11 cellular contexts compared by ENCODE assay signal in genomic region chr20:49282584-49283171, GRCh38. TPM values are rescaled to one million over a fixed set of nuclear protein-coding genes. Genes with fewer than 3 reads are reported as not detected.
DNase-seq lines count a peak whose midpoint lies in the region; ATAC-seq and TF ChIP-seq lines count a peak whose summit lies in the region.
"Had no signal": no experiment of that assay in that cellular context is flagged by ENCODE, and none has a peak within 500 bp of the region (broad histone marks: within the 10 kb centered on the region; RNA-seq: fewer than 3 reads in every experiment).

No MANE protein-coding gene starts in this region.

- H2AFZ ChIP-seq in fibroblast of lung (ENCODE audit: low read length), result no peak overlapping the region

- peaks cover 77% of the 10 kb centered on the region for H3K9me3 ChIP-seq in T-helper 17 cell (ENCODE audit: control insufficient read depth, low read length, poor library complexity, severe bottlenecking)
- peaks cover 16% of the 10 kb centered on the region for H3K9me3 ChIP-seq in fibroblast of lung (ENCODE audit: control insufficient read depth, insufficient read depth, low read depth, low read length)

- intact Hi-C loops in activated naive CD4-positive, alpha-beta T cell treated with anti-CD3 and anti-CD28 coated beads for 36 hours (cut with micrococcal nuclease), result no loop called here

- no peak for TF ChIP-seq CTCF in fibroblast of lung (conservative IDR thresholded peaks at IDR 0.05 in 1 of 2, IDR thresholded peaks at IDR 0.05 in 1 of 2; ENCODE audit: low read depth in 1 of 2, low read length in 2 of 2)

- H3K36me3 Mint-ChIP-seq in activated naive CD4-positive, alpha-beta T cell treated with anti-CD3 and anti-CD28 coated beads for 36 hours (ENCODE audit: low read depth), result peaks cover 94% of the 10 kb centered on the region
- peaks cover 36% of the 10 kb centered on the region for H3K36me3 Mint-ChIP-seq in T-helper 17 cell (ENCODE audit: low read depth)
- H3K36me3 Mint-ChIP-seq in stimulated activated naive B cell treated with anti-CD40 and anti-IgM and Interleukin-4, amounts not matched to agents 10 μg/mL and 1 μg/mL and 100 μg/mL, for 72 hours, result peaks cover 94 to 97% of the 10 kb centered on the region in 2 donors

- H3K27me3 ChIP-seq in fibroblast of lung (ENCODE audit: control insufficient read depth, insufficient read depth, low read length), result no peaks in the 10 kb centered on the region
- H3K27me3 ChIP-seq: vagina had no signal

- H3K27ac ChIP-seq in fibroblast of lung (ENCODE audit: insufficient read depth, low read length), result no peak overlapping the region
- H3K27ac ChIP-seq: vagina had no signal

- peak overlapping the region; percentile 90 for H3K27ac Mint-ChIP-seq in activated naive CD4-positive, alpha-beta T cell treated with anti-CD3 and anti-CD28 coated beads for 36 hours
- peak overlapping the region; percentile 97 for H3K27ac Mint-ChIP-seq in T-helper 17 cell
- peak overlapping the region; percentile 99 for H3K27ac Mint-ChIP-seq in stimulated activated naive B cell treated with anti-CD40 and anti-IgM and Interleukin-4, amounts not matched to agents 10 μg/mL and 1 μg/mL and 100 μg/mL, for 72 hours

- peak overlapping the region in 3 of 4 experiments; percentile 15 to 100 (median 96) for H3K4me3 ChIP-seq in fibroblast of lung (replicated peaks in 1 of 4; ENCODE audit: control extremely low read depth in 1 of 4, insufficient read depth in 1 of 4, low read depth in 3 of 4, low read length in 4 of 4)
- H3K4me3 ChIP-seq: vagina had no signal

- no peak for ATAC-seq in T-helper 17 cell
- no peak for ATAC-seq in stimulated activated naive B cell treated with anti-CD40 and anti-IgM and Interleukin-4, amounts not matched to agents 10 μg/mL and 1 μg/mL and 100 μg/mL, for 72 hours (replicated peaks)
- no peak for ATAC-seq in HG03521 (IDR thresholded peaks at IDR 0.05; ENCODE audit: unreplicated experiment)
- ATAC-seq in HG03439 (IDR thresholded peaks at IDR 0.05; ENCODE audit: unreplicated experiment), result no peak

- H3K4me1 Mint-ChIP-seq in activated naive CD4-positive, alpha-beta T cell treated with anti-CD3 and anti-CD28 coated beads for 36 hours (ENCODE audit: low read depth), result peaks cover 75% of the 10 kb centered on the region
- H3K4me1 Mint-ChIP-seq in T-helper 17 cell, result peaks cover 31% of the 10 kb centered on the region
- peaks cover 70 to 81% of the 10 kb centered on the region in 2 donors for H3K4me1 Mint-ChIP-seq in stimulated activated naive B cell treated with anti-CD40 and anti-IgM and Interleukin-4, amounts not matched to agents 10 μg/mL and 1 μg/mL and 100 μg/mL, for 72 hours

- peak overlapping the region; percentile 99 for H3K4me3 Mint-ChIP-seq in activated naive CD4-positive, alpha-beta T cell treated with anti-CD3 and anti-CD28 coated beads for 36 hours
- H3K4me3 Mint-ChIP-seq in T-helper 17 cell, result peak overlapping the region; percentile 1
- H3K4me3 Mint-ChIP-seq in stimulated activated naive B cell treated with anti-CD40 and anti-IgM and Interleukin-4, amounts not matched to agents 10 μg/mL and 1 μg/mL and 100 μg/mL, for 72 hours, result peak overlapping the region; percentile 92 to 95

- H3K9ac ChIP-seq in fibroblast of lung (ENCODE audit: insufficient read depth, low read length), result no peak overlapping the region

- H3K79me2 ChIP-seq in fibroblast of lung (ENCODE audit: control insufficient read depth, insufficient read depth, low read length), result peaks cover 88% of the 10 kb centered on the region

- peaks cover 10% of the 10 kb centered on the region for H4K20me1 ChIP-seq in fibroblast of lung (ENCODE audit: control insufficient read depth, extremely low read depth, insufficient read depth, low read length)

- peaks cover 20% of the 10 kb centered on the region for H3K9me3 Mint-ChIP-seq in activated naive CD4-positive, alpha-beta T cell treated with anti-CD3 and anti-CD28 coated beads for 36 hours
- H3K9me3 Mint-ChIP-seq in stimulated activated naive B cell treated with anti-CD40 and anti-IgM and Interleukin-4, amounts not matched to agents 10 μg/mL and 1 μg/mL and 100 μg/mL, for 72 hours, result peaks cover 47 to 58% of the 10 kb centered on the region in 2 donors

- CTCF ChIA-PET in activated naive CD4-positive, alpha-beta T cell treated with anti-CD3 and anti-CD28 coated beads for 36 hours (lab: Charles Lee), result interaction anchor here (1.3 kb wide), 1 partner anchor 98 kb away, joined by 3 read pairs; no protein-coding TSS in a partner anchor

- peaks cover 56% of the 10 kb centered on the region for H3K36me3 ChIP-seq in fibroblast of lung (ENCODE audit: control insufficient read depth, insufficient read depth, low read length)

- H3K4me1 ChIP-seq in fibroblast of lung (ENCODE audit: control insufficient read depth, extremely low read depth, insufficient read depth, low read length), result peaks cover 1% of the 10 kb centered on the region

- no peaks in the 10 kb centered on the region for H3K27me3 Mint-ChIP-seq in activated naive CD4-positive, alpha-beta T cell treated with anti-CD3 and anti-CD28 coated beads for 36 hours (ENCODE audit: low read depth)
- H3K27me3 Mint-ChIP-seq in T-helper 17 cell, result no peaks in the 10 kb centered on the region
- peaks cover 0 to 5% of the 10 kb centered on the region in 2 donors for H3K27me3 Mint-ChIP-seq in stimulated activated naive B cell treated with anti-CD40 and anti-IgM and Interleukin-4, amounts not matched to agents 10 μg/mL and 1 μg/mL and 100 μg/mL, for 72 hours

- peak overlapping the region; percentile 48 for H3K4me2 ChIP-seq in fibroblast of lung (ENCODE audit: extremely low read depth, insufficient read depth, low read length)

- no peak for DNase-seq in activated naive CD4-positive, alpha-beta T cell treated with anti-CD3 and anti-CD28 coated beads for 36 hours
- no peak for DNase-seq in activated naive CD4-positive, alpha-beta T cell treated with anti-CD3 and anti-CD28 coated beads, Interleukin-2, amount 50 U/mL, for 16 hours
- no peak for DNase-seq in T-helper 17 cell
- no peak for DNase-seq in fibroblast of lung (ENCODE audit: low read depth in 2 of 2)
- no peak for DNase-seq in stimulated activated naive B cell treated with anti-CD40 and anti-IgM and Interleukin-4, amounts not matched to agents 10 μg/mL and 1 μg/mL and 100 μg/mL, for 72 hours
- no peak for DNase-seq in NK-92 treated with Interleukin-12 subunit alpha and Interleukin-12 subunit beta, amount 100 ng/mL, for 24 hours (lab: John Stamatoyannopoulos, UW)
- DNase-seq: NCI-H1694 treated with DMSO at 0.1 percent for 48 hours; stimulated activated CD4-positive, alpha-beta T cell treated with anti-CD3 and anti-CD28 coated beads, Interleukin-12 subunit alpha, Interleukin-12 subunit beta, amount 100 ng/mL, for 4 hours had no signal

RNA-seq across cellular contexts. Expression of gene ZNFX1, which starts 4.8 kb away (rescaled TPM):
- 10 to 100 TPM; 18.2 to 19.0 TPM for total RNA-seq in activated naive CD4-positive, alpha-beta T cell treated with anti-CD3 and anti-CD28 coated beads for 36 hours
- total RNA-seq in T-helper 17 cell, result 10 to 100 TPM; 54.0 to 58.8 TPM
- 29.5 and 46.2 TPM in 2 replicates for total RNA-seq in fibroblast of lung
- 13.7 and 13.9 TPM in 2 replicates for polyA plus RNA-seq in fibroblast of lung
- polyA plus RNA-seq in fibroblast of lung (2012), result 27.4 and 33.1 TPM in 2 replicates
- polyA minus RNA-seq in fibroblast of lung (ENCODE audit: low replicate concordance), result 99.6 and 104 TPM in 2 replicates

Comparison
In these comparisons a context has a peak if more than half of its experiments do, and no peak if none do; other contexts are left out.
1. H3K4me3 Mint-ChIP-seq: peak in every context shown above with its lines; median percentile 99 in activated naive CD4-positive, alpha-beta T cell treated with anti-CD3 and anti-CD28 coated beads for 36 hours; 94 in stimulated activated naive B cell treated with anti-CD40 and anti-IgM and Interleukin-4, amounts not matched to agents 10 μg/mL and 1 μg/mL and 100 μg/mL, for 72 hours; 1 in T-helper 17 cell.